In the genomic region with DNA sequence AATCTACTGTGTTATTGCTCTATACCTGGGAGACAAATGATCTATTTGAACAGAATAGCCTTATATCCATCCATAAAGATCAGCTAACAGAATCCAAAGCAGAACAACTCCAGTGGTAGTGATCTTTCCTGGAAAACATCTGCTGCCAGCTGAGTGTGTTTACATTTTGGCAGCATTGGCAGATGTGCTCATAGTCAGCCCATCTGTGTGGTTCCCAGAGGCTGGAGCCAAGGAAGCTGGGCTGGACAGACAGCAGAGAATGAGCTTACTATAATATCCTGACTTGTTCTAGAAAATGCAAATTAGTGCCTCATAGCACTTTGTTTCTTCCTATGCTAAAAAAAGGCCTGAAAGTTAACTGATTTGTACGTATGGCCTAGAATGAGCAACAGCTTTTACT, we compare ENCODE assay signal across 19 cellular contexts.
DNase-seq lines count a peak whose midpoint lies in the region; ATAC-seq and TF ChIP-seq lines count a peak whose summit lies in the region.
"Had no signal": no experiment of that assay in that cellular context is flagged by ENCODE, and none has a peak within 500 bp of the region (broad histone marks: within the 10 kb centered on the region; RNA-seq: fewer than 3 reads in every experiment).

No MANE protein-coding gene starts in this region.

- DNase-seq in COLO668 (lab: John Stamatoyannopoulos, UW; ENCODE audit: unreplicated experiment) (peak; percentile 48), NCI-H1092 treated with DMSO at 0.1 percent for 48 hours (lab: John Stamatoyannopoulos, UW) (peak; percentile 35), astrocyte of the cerebellum (ENCODE audit: low read depth) (peak; percentile 4), medulla oblongata (ENCODE audit: extremely low spot score) (peak; percentile 66), GM10266 (ENCODE audit: extremely low spot score) (no peak), mucosa of gallbladder (ENCODE audit: low spot score) (no peak), SIG-M5 treated with dmso at 0.1 percent for 504 hours (lab: John Stamatoyannopoulos, UW; ENCODE audit: unreplicated experiment) (no peak)
- DNase-seq: activated CD4-positive, CD25-positive, alpha-beta regulatory T cell; activated CD8-positive, alpha-beta memory T cell treated with anti-CD3 and anti-CD28 coated beads, Interleukin-2, amount 10 ng/mL, durations not matched to agents 7 days and 5 days; activated effector memory CD4-positive, alpha-beta T cell treated with anti-CD3 and anti-CD28 coated beads, Interleukin-2, amount 50 U/mL, for 16 hours; NCI-H1105 treated with DMSO at 0.1 percent for 48 hours; ovary; small intestine; stimulated activated naive CD4-positive, alpha-beta T cell treated with Interleukin-2 at 50 U/mL for 16 hours; T-helper 2 cell had no signal

- ATAC-seq in HG03159 (IDR thresholded peaks at IDR 0.05; ENCODE audit: unreplicated experiment), result no peak
- ATAC-seq: activated CD8-positive, alpha-beta memory T cell treated with anti-CD3 and anti-CD28 coated beads, Interleukin-2, amount 10 ng/mL, durations not matched to agents 7 days and 5 days; K562; left lobe of liver had no signal

- in situ Hi-C loops in astrocyte of the cerebellum (cut with HindIII; ENCODE audit: low sequenced_read_pairs), result no loop called here

- no peak overlapping the region for H3K4me3 ChIP-seq in astrocyte of the cerebellum (ENCODE audit: low read depth, low read length)
- H3K4me3 ChIP-seq: coronary artery, K562, ovary had no signal

- no peak for TF ChIP-seq CTCF in astrocyte of the cerebellum (IDR thresholded peaks at IDR 0.05; ENCODE audit: low read depth, low read length, missing control alignments)
- TF ChIP-seq CTCF in GM10266 (IDR thresholded peaks at IDR 0.05; ENCODE audit: control insufficient read depth, insufficient read depth, low read depth, missing control alignments), result no peak

Comparison
In these comparisons a context has a peak if more than half of its experiments do, and no peak if none do; other contexts are left out.
1. DNase-seq: peak in COLO668 (single experiment), NCI-H1092 treated with DMSO at 0.1 percent for 48 hours (single experiment), astrocyte of the cerebellum (single experiment) and medulla oblongata (single experiment); none in GM10266 (single experiment), mucosa of gallbladder (single experiment) and SIG-M5 treated with dmso at 0.1 percent for 504 hours (single experiment).